Comparison of ENCODE assay signal across 8 cellular contexts in the genomic region with DNA sequence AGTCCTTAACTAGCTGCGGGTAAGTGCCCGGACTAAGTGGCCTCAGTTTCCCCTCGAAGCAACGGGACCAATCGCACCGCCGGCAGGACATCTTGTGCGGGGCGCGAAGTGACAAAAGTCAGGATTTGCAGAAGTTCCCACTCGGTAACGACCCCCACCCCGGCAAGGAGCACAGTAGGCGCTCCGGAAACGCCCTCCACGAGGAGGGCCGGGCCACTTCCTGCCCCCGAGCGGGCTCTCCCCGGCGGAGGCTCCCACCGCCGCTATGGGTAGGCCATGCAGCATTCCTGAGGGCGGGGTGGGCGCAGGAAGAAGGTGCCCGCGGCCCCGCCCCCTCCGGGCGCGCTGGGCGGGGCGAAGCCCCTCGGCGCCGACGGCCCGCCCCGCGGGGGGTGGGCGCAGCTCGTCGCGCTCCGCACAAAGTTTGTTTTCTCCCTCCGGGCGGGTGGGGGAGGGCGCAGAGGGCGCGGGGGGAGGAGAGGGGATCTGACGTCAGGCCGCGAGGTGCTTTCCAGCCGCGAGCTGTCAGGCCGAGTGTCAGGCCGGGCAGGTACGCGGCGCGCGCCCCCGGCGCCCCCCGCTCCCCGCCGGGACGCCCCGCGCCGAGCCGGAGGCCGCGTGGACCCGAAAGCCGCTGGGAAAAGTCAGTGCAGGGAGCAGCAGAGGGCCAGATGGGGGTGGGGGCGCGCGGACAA. TPM values are rescaled to one million over a fixed set of nuclear protein-coding genes. Genes with fewer than 3 reads are reported as not detected.
DNase-seq lines count a peak whose midpoint lies in the region; ATAC-seq and TF ChIP-seq lines count a peak whose summit lies in the region.

Gene TGIF2, plus strand, starts transcription at position 495 of the 695 bp plus-strand sequence. CDS start 5,178 bp downstream, outside the sequence.

- peak within 1 kb of the TSS; percentile 89 for H3K27ac ChIP-seq in KMS-11

- TF ChIP-seq CTCF in KMS-11 (conservative IDR thresholded peaks at IDR 0.05; ENCODE audit: low read depth, low read length) (no peak), progenitor cell of endocrine pancreas (IDR thresholded peaks at IDR 0.05; ENCODE audit: unreplicated experiment) (no peak)

- no peaks in the 10 kb centered on the region for H3K27me3 ChIP-seq in KMS-11 (ENCODE audit: insufficient read depth, low read depth)

- peaks cover 34% of the 10 kb centered on the region for H3K4me1 ChIP-seq in KMS-11 (ENCODE audit: low read depth, poor library complexity, severe bottlenecking)

- H3K36me3 Mint-ChIP-seq in progenitor cell of endocrine pancreas (ENCODE audit: insufficient read depth) = no peaks in the 10 kb centered on the region

- H2AFZ ChIP-seq in KMS-11 (ENCODE audit: low read depth) = peak within 1 kb of the TSS; percentile 67; the same call in 1 of the 2 replicates

- H3K4me2 ChIP-seq in KMS-11 = peak within 1 kb of the TSS; percentile 71

- intact Hi-C loops in Right ventricle myocardium superior (cut with DNase I) = no loop called here

- peak within 1 kb of the TSS; percentile 93 for H3K4me3 Mint-ChIP-seq in progenitor cell of endocrine pancreas (ENCODE audit: low read depth)

- H3K4me3 ChIP-seq in KMS-11 (IDR thresholded peaks at IDR 0.05; ENCODE audit: insufficient read depth, low read depth, low read length) = peak within 1 kb of the TSS; percentile 55

- peak; percentile 92 for DNase-seq in EH (ENCODE audit: low read depth)
- DNase-seq in T follicular helper cell (ENCODE audit: low read depth) = peak; percentile 90
- DNase-seq in activated naive CD8-positive, alpha-beta T cell treated with anti-CD3 and anti-CD28 coated beads, Interleukin-2, amount 50 U/mL, for 16 hours (ENCODE audit: low read depth, low spot score) = peak; percentile 83
- DNase-seq in Right ventricle myocardium superior = peak; percentile 89
- peak; percentile 93 for DNase-seq in progenitor cell of endocrine pancreas (ENCODE audit: low spot score, unreplicated experiment)
- DNase-seq in ureter (ENCODE audit: low spot score) = peak; percentile 87

- H3K79me2 ChIP-seq in KMS-11 (ENCODE audit: insufficient read depth, low read depth) = peaks cover 39% of the 10 kb centered on the region

- ATAC-seq in GM21619 (IDR thresholded peaks at IDR 0.05; ENCODE audit: unreplicated experiment) (peak; percentile 63), Right ventricle myocardium superior (ENCODE audit: poor library complexity) (peak; percentile 91)

- peak within 1 kb of the TSS; percentile 98 for H3K27ac Mint-ChIP-seq in progenitor cell of endocrine pancreas

- H3K4me1 Mint-ChIP-seq in progenitor cell of endocrine pancreas (ENCODE audit: low read depth) = peaks cover 37% of the 10 kb centered on the region

- no peaks in the 10 kb centered on the region for H3K9me3 Mint-ChIP-seq in progenitor cell of endocrine pancreas (ENCODE audit: low read depth)

- H4K20me1 ChIP-seq in KMS-11 (ENCODE audit: insufficient read depth) = peaks cover 21% of the 10 kb centered on the region

- no peaks in the 10 kb centered on the region for H3K36me3 ChIP-seq in KMS-11 (ENCODE audit: insufficient read depth)

- no peaks in the 10 kb centered on the region for H3K27me3 Mint-ChIP-seq in progenitor cell of endocrine pancreas

- peak within 1 kb of the TSS; percentile 100 for H3K9ac ChIP-seq in KMS-11

RNA-seq across cellular contexts. Expression of gene TGIF2, which starts in this region (rescaled TPM):
- total RNA-seq in Right ventricle myocardium superior (4.7 TPM), progenitor cell of endocrine pancreas (121 and 140 TPM in 2 replicates), ureter (18.8 TPM)

Comparison
In these comparisons a context has a peak if more than half of its experiments do, and no peak if none do; other contexts are left out.
1. Peak in every context shown above with its lines: DNase-seq, ATAC-seq, H3K4me3 ChIP-seq and H3K27ac ChIP-seq.